ENCODE assay signal across 9 cellular contexts in genomic region chr5:147404706-147405105, GRCh38.
A peak's percentile ranks its signal among the peaks of the same experiment; 100 is the strongest.
DNase-seq lines count a peak whose midpoint lies in the region; ATAC-seq and TF ChIP-seq lines count a peak whose summit lies in the region.
"Had no signal": no experiment of that assay in that cellular context is flagged by ENCODE, and none has a peak within 500 bp of the region (broad histone marks: within the 10 kb centered on the region; RNA-seq: fewer than 3 reads in every experiment).

No MANE protein-coding gene starts in this region.

- in situ Hi-C loops in gastrocnemius medialis (cut with MboI; ENCODE audit: low sequenced_read_pairs in 4 of 4), result no loop called here

- CTCF ChIA-PET in activated CD4-positive, alpha-beta memory T cell treated with anti-CD3 and anti-CD28 coated beads, Interleukin-2, amount 10 ng/mL, durations not matched to agents 7 days and 5 days (lab: Charles Lee), result no interaction called here

- no peak overlapping the region for H3K4me3 ChIP-seq in gastrocnemius medialis

- H3K9me3 ChIP-seq in gastrocnemius medialis, result no peaks in the 10 kb centered on the region

- H3K4me1 ChIP-seq in gastrocnemius medialis, result peaks cover 47 to 48% of the 10 kb centered on the region in 2 donors

- H3K36me3 ChIP-seq in gastrocnemius medialis, result peaks cover 0 to 9% of the 10 kb centered on the region in 2 donors

- no peak for DNase-seq in gastrocnemius medialis
- DNase-seq in mesothelial cell of epicardium (ENCODE audit: low spot score in 2 of 2, unreplicated experiment in 2 of 2), result no peak
- DNase-seq in SHP77 treated with DMSO at 0.1 percent for 48 hours (lab: John Stamatoyannopoulos, UW), result no peak
- no peak for DNase-seq in activated CD4-positive, alpha-beta memory T cell treated with anti-CD3 and anti-CD28 coated beads, Interleukin-2, amount 10 ng/mL, durations not matched to agents 7 days and 5 days
- no peak for DNase-seq in NCI-H2171 treated with DMSO at 0.1 percent for 48 hours (lab: John Stamatoyannopoulos, UW)

- intact Hi-C loops in gastrocnemius medialis (cut with DNase I; ENCODE audit: low total_unique reads), result no loop called here

- H3K27ac Mint-ChIP-seq in mesothelial cell of epicardium, result no peak overlapping the region
- H3K27ac Mint-ChIP-seq in activated CD4-positive, alpha-beta memory T cell treated with anti-CD3 and anti-CD28 coated beads, Interleukin-2, amount 10 ng/mL, durations not matched to agents 7 days and 5 days, result no peak overlapping the region

- no peaks in the 10 kb centered on the region for H3K27me3 ChIP-seq in gastrocnemius medialis

- no peak for TF ChIP-seq CTCF in gastrocnemius medialis (IDR thresholded peaks at IDR 0.05 in 4 of 5, conservative IDR thresholded peaks at IDR 0.05 in 1 of 5)
- no peak for TF ChIP-seq CTCF in mesothelial cell of epicardium (IDR thresholded peaks at IDR 0.05; ENCODE audit: unreplicated experiment)

- H3K36me3 Mint-ChIP-seq in mesothelial cell of epicardium, result peaks cover 61% of the 10 kb centered on the region
- H3K36me3 Mint-ChIP-seq in activated CD4-positive, alpha-beta memory T cell treated with anti-CD3 and anti-CD28 coated beads, Interleukin-2, amount 10 ng/mL, durations not matched to agents 7 days and 5 days (ENCODE audit: low read depth), result no peaks in the 10 kb centered on the region
- H3K36me3 Mint-ChIP-seq: IgD-negative memory B cell had no signal

- peaks cover 25% of the 10 kb centered on the region for H3K4me1 Mint-ChIP-seq in mesothelial cell of epicardium
- H3K4me1 Mint-ChIP-seq in activated CD4-positive, alpha-beta memory T cell treated with anti-CD3 and anti-CD28 coated beads, Interleukin-2, amount 10 ng/mL, durations not matched to agents 7 days and 5 days, result no peaks in the 10 kb centered on the region
- H3K4me1 Mint-ChIP-seq: IgD-negative memory B cell had no signal

- peaks cover 6% of the 10 kb centered on the region for H3K9me3 Mint-ChIP-seq in mesothelial cell of epicardium
- no peaks in the 10 kb centered on the region for H3K9me3 Mint-ChIP-seq in activated CD4-positive, alpha-beta memory T cell treated with anti-CD3 and anti-CD28 coated beads, Interleukin-2, amount 10 ng/mL, durations not matched to agents 7 days and 5 days

- ATAC-seq in GM19043 (IDR thresholded peaks at IDR 0.05; ENCODE audit: low read depth, unreplicated experiment), result peak; percentile 9
- peak; percentile 24 for ATAC-seq in HG02938 (IDR thresholded peaks at IDR 0.05; ENCODE audit: unreplicated experiment)
- peak in 1 of 2 donors; percentile 14 for ATAC-seq in gastrocnemius medialis

- POLR2A ChIA-PET in activated CD4-positive, alpha-beta memory T cell treated with anti-CD3 and anti-CD28 coated beads, Interleukin-2, amount 10 ng/mL, durations not matched to agents 7 days and 5 days (lab: Charles Lee), result no interaction called here

- no peak overlapping the region for H3K4me3 Mint-ChIP-seq in mesothelial cell of epicardium
- H3K4me3 Mint-ChIP-seq in activated CD4-positive, alpha-beta memory T cell treated with anti-CD3 and anti-CD28 coated beads, Interleukin-2, amount 10 ng/mL, durations not matched to agents 7 days and 5 days, result no peak overlapping the region
- H3K4me3 Mint-ChIP-seq: IgD-negative memory B cell had no signal

- H3K27ac ChIP-seq in angular gyrus (ENCODE audit: low read depth, low read length), result peak overlapping the region; percentile 74
- H3K27ac ChIP-seq in gastrocnemius medialis, result peak overlapping the region; percentile 91 to 97 (median 92)

- TF ChIP-seq POLR2A in gastrocnemius medialis (IDR thresholded peaks at IDR 0.05), result no peak

- H3K27me3 Mint-ChIP-seq in mesothelial cell of epicardium (ENCODE audit: low read depth), result no peaks in the 10 kb centered on the region
- H3K27me3 Mint-ChIP-seq in activated CD4-positive, alpha-beta memory T cell treated with anti-CD3 and anti-CD28 coated beads, Interleukin-2, amount 10 ng/mL, durations not matched to agents 7 days and 5 days, result no peaks in the 10 kb centered on the region
- H3K27me3 Mint-ChIP-seq: IgD-negative memory B cell had no signal
